In the genomic region with DNA sequence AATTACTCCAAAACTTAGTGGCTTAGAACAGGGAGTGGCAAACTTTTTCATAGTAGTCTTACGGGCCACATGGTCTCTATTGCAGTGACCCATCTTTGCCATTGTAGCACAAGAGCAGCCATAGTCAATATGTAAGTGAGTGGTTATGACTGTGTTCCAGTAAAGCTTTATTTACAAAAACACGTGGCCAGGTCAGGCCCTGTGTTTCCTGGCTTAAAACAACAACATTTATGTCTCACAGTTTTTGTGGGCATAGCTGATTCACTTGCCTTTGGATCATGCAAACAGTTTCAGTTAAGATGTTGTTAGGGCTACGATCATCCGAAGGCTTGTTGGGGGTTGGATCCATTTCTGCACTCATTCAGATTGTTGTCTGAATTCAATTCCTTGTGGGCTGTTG, we compare ENCODE assay signal across 15 cellular contexts.
"Had no signal": no experiment of that assay in that cellular context is flagged by ENCODE, and none has a peak within 500 bp of the region (broad histone marks: within the 10 kb centered on the region; RNA-seq: fewer than 3 reads in every experiment).

No MANE protein-coding gene starts in this region.

- H3K27ac ChIP-seq: esophagus muscularis mucosa, left ventricle myocardium inferior, skin epidermis had no signal

- ATAC-seq: natural killer cell treated with Interleukin-12 subunit alpha and Interleukin-12 subunit beta and Interleukin-15 and Interleukin-18, amount 100 ng/mL, for 72 hours; right cardiac atrium; stimulated activated naive CD8-positive, alpha-beta T cell treated with anti-CD3 and anti-CD28 coated beads, Interleukin-15, Interleukin-2, amounts not matched to agents 100 U/mL and 50 U/mL, for 24 hours; WTC11 had no signal

- DNase-seq: activated CD4-positive, alpha-beta T cell treated with anti-CD3 and anti-CD28 coated beads, Interleukin-2, amount 10 ng/mL, durations not matched to agents 24 days and 14 days; activated naive CD4-positive, alpha-beta T cell; aorta; hippocampal formation; kidney; left ventricle myocardium inferior; mesendoderm; right cardiac atrium; stimulated activated CD4-positive, alpha-beta T cell treated with anti-CD3 and anti-CD28 coated beads, Interleukin-4, amount 100 ng/mL, for 24 hours; stimulated activated naive CD8-positive, alpha-beta T cell treated with anti-CD3 and anti-CD28 coated beads, Interleukin-15, Interleukin-2, amounts not matched to agents 100 U/mL and 50 U/mL, for 24 hours; T-helper 2 cell had no signal
